In the genomic region with DNA sequence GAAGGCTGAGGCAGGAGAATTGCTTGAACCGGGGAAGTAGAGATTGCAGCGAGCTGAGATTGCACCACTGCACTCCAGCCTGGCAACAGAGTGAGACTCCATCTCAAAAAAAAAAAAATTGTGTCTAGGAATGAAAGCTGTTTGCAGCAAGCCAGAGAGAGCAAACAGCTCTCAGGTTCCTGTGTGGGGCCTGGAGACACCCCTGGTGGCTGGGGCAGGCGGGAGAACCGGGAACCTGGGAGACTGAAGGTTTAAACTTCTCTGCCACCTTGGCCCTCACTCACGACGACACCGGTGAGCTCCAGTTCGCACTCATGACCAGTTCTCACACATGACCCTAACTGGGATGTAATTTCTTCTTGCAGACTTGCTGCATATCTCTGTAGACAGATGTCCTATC, we compare ENCODE assay signal across 1 cellular context.
TF ChIP-seq lines count a peak whose summit lies in the region.

No MANE protein-coding gene starts in this region.

TF ChIP-seq in K562, 482 proteins besides CTCF, POLR2A, EP300 and RAD21 (continued from another document):
- TF ChIP-seq SMAD3 (CRISPR knock-in tag; conservative IDR thresholded peaks at IDR 0.05) (no peak), EGR1 (conservative IDR thresholded peaks at IDR 0.05) (no peak), RB1 (IDR thresholded peaks at IDR 0.05; ENCODE audit: low read depth) (no peak), FIP1L1 (IDR thresholded peaks at IDR 0.05; ENCODE audit: low read depth, low read length, poor library complexity, severe bottlenecking) (no peak), GABPB2 (CRISPR knock-in tag; conservative IDR thresholded peaks at IDR 0.05) (no peak)
